Comparison of ENCODE assay signal across 12 cellular contexts in genomic region chr7:49775065-49775948, GRCh38. TPM values are rescaled to one million over a fixed set of nuclear protein-coding genes. Genes with fewer than 3 reads are reported as not detected.
DNase-seq lines count a peak whose midpoint lies in the region; ATAC-seq and TF ChIP-seq lines count a peak whose summit lies in the region.
"Had no signal": no experiment of that assay in that cellular context is flagged by ENCODE, and none has a peak within 500 bp of the region (broad histone marks: within the 10 kb centered on the region; RNA-seq: fewer than 3 reads in every experiment).

No MANE protein-coding gene starts in this region.

- no peak overlapping the region for H3K4me3 Mint-ChIP-seq in activated T-helper 17 cell treated with anti-CD3 and anti-CD28 coated beads, Interleukin-2, amount 50 U/mL, for 72 hours
- H3K4me3 Mint-ChIP-seq: activated CD4-positive, alpha-beta memory T cell treated with anti-CD3 and anti-CD28 coated beads for 36 hours; memory B cell had no signal

- H3K4me3 ChIP-seq in ascending aorta, result peak overlapping the region; percentile 53 to 65
- H3K4me3 ChIP-seq in iPS-20b (ENCODE audit: low read length), result peak overlapping the region; percentile 75

- intact Hi-C loops in ascending aorta (cut with DNase I), result no loop called here

- H3K27me3 ChIP-seq in ascending aorta (peaks cover 8% of the 10 kb centered on the region), iPS-20b (ENCODE audit: insufficient read depth, low read length) (peaks cover 74% of the 10 kb centered on the region)

- no peaks in the 10 kb centered on the region for H3K9me3 Mint-ChIP-seq in activated T-helper 17 cell treated with anti-CD3 and anti-CD28 coated beads, Interleukin-2, amount 50 U/mL, for 72 hours
- H3K9me3 Mint-ChIP-seq: activated CD4-positive, alpha-beta memory T cell treated with anti-CD3 and anti-CD28 coated beads for 36 hours; memory B cell had no signal

- H3K27ac ChIP-seq in ascending aorta (no peak overlapping the region), iPS-20b (ENCODE audit: low read length) (no peak overlapping the region)

- TF ChIP-seq CTCF in GM10266 (IDR thresholded peaks at IDR 0.05; ENCODE audit: control insufficient read depth, insufficient read depth, low read depth, missing control alignments) (no peak), ascending aorta (IDR thresholded peaks at IDR 0.05) (no peak)

- H3K36me3 Mint-ChIP-seq in activated T-helper 17 cell treated with anti-CD3 and anti-CD28 coated beads, Interleukin-2, amount 50 U/mL, for 72 hours (ENCODE audit: low read depth), result no peaks in the 10 kb centered on the region
- H3K36me3 Mint-ChIP-seq: activated CD4-positive, alpha-beta memory T cell treated with anti-CD3 and anti-CD28 coated beads for 36 hours had no signal

- H3K9ac ChIP-seq in iPS-20b (ENCODE audit: low read depth, low read length), result no peak overlapping the region

- H3K27ac Mint-ChIP-seq in activated T-helper 17 cell treated with anti-CD3 and anti-CD28 coated beads, Interleukin-2, amount 50 U/mL, for 72 hours, result no peak overlapping the region
- H3K27ac Mint-ChIP-seq: activated CD4-positive, alpha-beta memory T cell treated with anti-CD3 and anti-CD28 coated beads for 36 hours; memory B cell had no signal

- peaks cover 41% of the 10 kb centered on the region for H3K27me3 Mint-ChIP-seq in activated T-helper 17 cell treated with anti-CD3 and anti-CD28 coated beads, Interleukin-2, amount 50 U/mL, for 72 hours

- H3K9me3 ChIP-seq in ascending aorta (no peaks in the 10 kb centered on the region), iPS-20b (ENCODE audit: insufficient read depth, low read depth, low read length) (no peaks in the 10 kb centered on the region; the same call in 1 of the 2 replicates)

- ATAC-seq in HG02588 (IDR thresholded peaks at IDR 0.05; ENCODE audit: unreplicated experiment), result no peak
- no peak for ATAC-seq in activated T-helper 17 cell treated with anti-CD3 and anti-CD28 coated beads, Interleukin-2, amount 50 U/mL, for 72 hours (replicated peaks)

- H3K4me1 ChIP-seq in ascending aorta (peaks cover 16 to 18% of the 10 kb centered on the region in 2 donors), iPS-20b (ENCODE audit: insufficient read depth, low read length) (peaks cover 7% of the 10 kb centered on the region; the same call in 1 of the 2 replicates)

- H3K36me3 ChIP-seq in ascending aorta (no peaks in the 10 kb centered on the region), iPS-20b (ENCODE audit: insufficient read depth, low read depth, low read length) (no peaks in the 10 kb centered on the region)

- DNase-seq in GM10266 (ENCODE audit: extremely low spot score) (peak; percentile 38), ascending aorta (ENCODE audit: low spot score in 2 of 2) (no peak), retina (peak; percentile 88), NCI-H2029 (lab: John Stamatoyannopoulos, UW) (no peak), SKM-1 treated with dmso at 0.1 percent for 144 hours (lab: John Stamatoyannopoulos, UW; ENCODE audit: unreplicated experiment) (no peak)
- DNase-seq: activated CD4-positive, alpha-beta memory T cell treated with anti-CD3 and anti-CD28 coated beads for 36 hours; EL had no signal

- peaks cover 4% of the 10 kb centered on the region for H3K4me1 Mint-ChIP-seq in activated T-helper 17 cell treated with anti-CD3 and anti-CD28 coated beads, Interleukin-2, amount 50 U/mL, for 72 hours

RNA-seq across cellular contexts. Expression of gene VWC2, which starts 1.9 kb away (rescaled TPM):
- not detected for total RNA-seq in ascending aorta
- not detected for total RNA-seq in activated T-helper 17 cell treated with anti-CD3 and anti-CD28 coated beads, Interleukin-2, amount 50 U/mL, for 72 hours
- total RNA-seq: activated CD4-positive, alpha-beta memory T cell treated with anti-CD3 and anti-CD28 coated beads for 36 hours; HT1080 had no signal

Comparison
In these comparisons a context has a peak if more than half of its experiments do, and no peak if none do; other contexts are left out.
1. DNase-seq: peak in GM10266 (single experiment) and retina (single experiment); none in ascending aorta (0 of 2), NCI-H2029 (single experiment) and SKM-1 treated with dmso at 0.1 percent for 144 hours (single experiment).